In genomic region chr15:71328453-71328852, GRCh38 we compare ENCODE assay signal across 19 cellular contexts.
DNase-seq lines count a peak whose midpoint lies in the region; ATAC-seq and TF ChIP-seq lines count a peak whose summit lies in the region.
"Had no signal": no experiment of that assay in that cellular context is flagged by ENCODE, and none has a peak within 500 bp of the region (broad histone marks: within the 10 kb centered on the region; RNA-seq: fewer than 3 reads in every experiment).

No MANE protein-coding gene starts in this region.

- H3K4me1 ChIP-seq in heart left ventricle (peaks cover 0 to 59% (median 26%) of the 10 kb centered on the region in 12 donors), hepatocyte (ENCODE audit: insufficient read depth) (peaks cover 8% of the 10 kb centered on the region), prostate gland (replicated peaks) (no peaks in the 10 kb centered on the region), aorta (ENCODE audit: control insufficient read depth in 1 of 2, insufficient read depth in 2 of 2, low read length in 2 of 2) (peaks cover 9 to 13% of the 10 kb centered on the region in 2 donors)

- no peaks in the 10 kb centered on the region for H3K4me1 Mint-ChIP-seq in T-helper 17 cell
- H3K4me1 Mint-ChIP-seq: activated CD4-positive, alpha-beta T cell treated with anti-CD3 and anti-CD28 coated beads for 36 hours had no signal

- no peaks in the 10 kb centered on the region for H3K27me3 ChIP-seq in heart left ventricle
- no peaks in the 10 kb centered on the region for H3K27me3 ChIP-seq in hepatocyte
- H3K27me3 ChIP-seq in prostate gland (replicated peaks; ENCODE audit: insufficient read depth), result no peaks in the 10 kb centered on the region
- H3K27me3 ChIP-seq in aorta (ENCODE audit: control insufficient read depth in 1 of 2, insufficient read depth in 2 of 2, low read length in 1 of 2), result no peaks in the 10 kb centered on the region

- no peak overlapping the region for H3K27ac Mint-ChIP-seq in T-helper 17 cell
- H3K27ac Mint-ChIP-seq: activated CD4-positive, alpha-beta T cell treated with anti-CD3 and anti-CD28 coated beads for 36 hours; CD4-positive, alpha-beta T cell had no signal

- H3K4me3 ChIP-seq in heart left ventricle (no peak overlapping the region), hepatocyte (no peak overlapping the region), prostate gland (no peak overlapping the region), aorta (ENCODE audit: low read length in 2 of 2) (no peak overlapping the region)
- H3K4me3 ChIP-seq: HAP-1, SK-N-MC, skin epidermis had no signal

- DNase-seq in heart left ventricle (no peak), cardiac septum (ENCODE audit: low spot score) (no peak), hepatocyte (ENCODE audit: low spot score) (peak; percentile 36), prostate gland (ENCODE audit: low spot score) (no peak), aorta (no peak), T-helper 17 cell (no peak)
- DNase-seq in activated CD8-positive, alpha-beta memory T cell treated with anti-CD3 and anti-CD28 coated beads, Interleukin-2, amount 50 U/mL, for 48 hours, result no peak
- DNase-seq: activated CD4-positive, alpha-beta T cell treated with anti-CD3 and anti-CD28 coated beads for 36 hours; activated CD8-positive, alpha-beta memory T cell treated with anti-CD3 and anti-CD28 coated beads, Interleukin-2, amount 50 U/mL, for 4 hours; activated naive CD4-positive, alpha-beta T cell treated with anti-CD3 and anti-CD28 coated beads, Interleukin-2, amount 50 U/mL, for 16 hours; CD4-positive, alpha-beta T cell; effector CD4-positive, alpha-beta T cell; mesenchymal stem cell; NCI-H187; NCI-H510A treated with DMSO at 0.1 percent for 48 hours had no signal

- TF ChIP-seq POLR2A in heart left ventricle (IDR thresholded peaks at IDR 0.05), result no peak
- TF ChIP-seq POLR2A in prostate gland (IDR thresholded peaks at IDR 0.05), result no peak

- no peaks in the 10 kb centered on the region for H3K36me3 Mint-ChIP-seq in T-helper 17 cell (ENCODE audit: low read depth)

- whole genome bisulfite sequencing in heart left ventricle, 4 donors, result 50 to 62% (median 54%) methylated on average over 3 of the region's 3 CpGs
- WGBS in hepatocyte (ENCODE audit: low lambda C conversion rate, missing lambda C conversion rate), result 85% methylated on average over 3 of the region's 3 CpGs
- 70% methylated on average over 3 of the region's 3 CpGs for WGBS in prostate gland
- 19 to 21% methylated on average over 3 of the region's 3 CpGs for WGBS in aorta, 2 donors

- no peaks in the 10 kb centered on the region for H3K79me2 ChIP-seq in hepatocyte

- H2AFZ ChIP-seq in hepatocyte, result no peak overlapping the region

- no peaks in the 10 kb centered on the region for H4K20me1 ChIP-seq in hepatocyte (ENCODE audit: insufficient read depth, poor library complexity, severe bottlenecking)

- no peaks in the 10 kb centered on the region for H3K9me2 ChIP-seq in hepatocyte (replicated peaks; ENCODE audit: insufficient read depth)

- no peaks in the 10 kb centered on the region for H3K9me3 ChIP-seq in heart left ventricle
- no peaks in the 10 kb centered on the region for H3K9me3 ChIP-seq in hepatocyte (ENCODE audit: low read depth)
- no peaks in the 10 kb centered on the region for H3K9me3 ChIP-seq in prostate gland
- H3K9me3 ChIP-seq in aorta (ENCODE audit: control insufficient read depth, low read length), result no peaks in the 10 kb centered on the region
- no peaks in the 10 kb centered on the region for H3K9me3 ChIP-seq in T-helper 17 cell (ENCODE audit: control insufficient read depth, low read length, poor library complexity, severe bottlenecking)
- H3K9me3 ChIP-seq: HAP-1 had no signal

- ATAC-seq in heart left ventricle, result no peak
- ATAC-seq in aorta (ENCODE audit: low FRiP score), result no peak
- no peak for ATAC-seq in T-helper 17 cell
- ATAC-seq in GM21381 (IDR thresholded peaks at IDR 0.05; ENCODE audit: unreplicated experiment), result no peak
- ATAC-seq: activated CD4-positive, alpha-beta T cell treated with anti-CD3 and anti-CD28 coated beads for 36 hours had no signal

- TF ChIP-seq CTCF in heart left ventricle (IDR thresholded peaks at IDR 0.05) (no peak), hepatocyte (IDR thresholded peaks at IDR 0.05; ENCODE audit: poor library complexity) (no peak), prostate gland (IDR thresholded peaks at IDR 0.05) (no peak)

- peaks cover 7% of the 10 kb centered on the region for H3K27me3 Mint-ChIP-seq in T-helper 17 cell
- H3K27me3 Mint-ChIP-seq: CD4-positive, alpha-beta T cell had no signal

- H3K4me3 Mint-ChIP-seq in T-helper 17 cell, result no peak overlapping the region
- H3K4me3 Mint-ChIP-seq: activated CD4-positive, alpha-beta T cell treated with anti-CD3 and anti-CD28 coated beads for 36 hours; CD4-positive, alpha-beta T cell had no signal

- no peak overlapping the region for H3K4me2 ChIP-seq in hepatocyte

- intact Hi-C loops in heart left ventricle (cut with DNase I) (loop anchor here in 1 of 10 donors (2.0 kb wide), 1 partner anchor 214 kb away; the partner anchor contains the start of gene THSD4), cardiac septum (cut with DNase I) (no loop called here), prostate gland (cut with DNase I) (no loop called here), aorta (cut with DNase I) (loop anchor here in 1 of 2 donors (5.0 kb wide), 2 partner anchors 46 to 211 kb away; partner anchors contain the start of gene THSD4)

- H3K27ac ChIP-seq in heart left ventricle (peak overlapping the region; percentile 6 to 94 (median 78)), hepatocyte (peak overlapping the region; percentile 74), prostate gland (peak overlapping the region; percentile 54 to 62), aorta (ENCODE audit: low read depth in 1 of 2, low read length in 2 of 2) (peak overlapping the region; percentile 62 to 98)
- H3K27ac ChIP-seq: SK-N-MC had no signal

- H3K36me3 ChIP-seq in heart left ventricle (no peaks in the 10 kb centered on the region), hepatocyte (replicated peaks; ENCODE audit: insufficient read depth, low read depth) (no peaks in the 10 kb centered on the region), prostate gland (no peaks in the 10 kb centered on the region), aorta (ENCODE audit: control insufficient read depth in 1 of 2, insufficient read depth in 2 of 2, low read length in 1 of 2) (no peaks in the 10 kb centered on the region)
- H3K36me3 ChIP-seq: HAP-1 had no signal
